In the genomic region with DNA sequence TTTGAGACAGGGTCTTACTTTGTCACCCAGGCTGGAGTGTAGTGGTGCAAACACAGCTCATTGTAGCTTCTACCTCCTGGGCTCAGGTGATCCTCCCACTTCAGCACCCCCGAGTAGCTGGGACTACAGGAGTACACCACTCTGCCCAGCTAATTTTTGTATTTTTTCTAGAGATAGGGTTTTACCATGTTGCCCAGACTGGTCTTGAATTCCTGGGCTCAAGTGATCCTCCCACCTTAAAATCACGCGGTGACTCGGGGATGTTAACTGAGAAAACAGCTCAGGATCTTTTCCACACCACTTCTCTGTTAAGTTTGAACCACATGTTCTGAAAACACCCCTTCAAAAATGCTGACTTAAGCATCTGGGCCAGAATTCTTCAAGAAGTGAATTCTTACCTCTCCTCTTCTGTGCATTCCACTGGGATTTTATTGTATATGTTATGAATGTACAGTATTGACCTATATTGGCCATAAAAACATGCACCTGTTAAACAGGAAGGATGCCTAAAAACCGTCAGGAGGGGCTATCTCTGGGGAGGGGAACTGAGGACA, we compare ENCODE assay signal across 15 cellular contexts.
A peak's percentile ranks its signal among the peaks of the same experiment; 100 is the strongest.
DNase-seq lines count a peak whose midpoint lies in the region; ATAC-seq and TF ChIP-seq lines count a peak whose summit lies in the region.
"Had no signal": no experiment of that assay in that cellular context is flagged by ENCODE, and none has a peak within 500 bp of the region (broad histone marks: within the 10 kb centered on the region; RNA-seq: fewer than 3 reads in every experiment).

No MANE protein-coding gene starts in this region.

- peak overlapping the region; percentile 31 for H3K4me3 Mint-ChIP-seq in natural killer cell
- no peak overlapping the region for H3K4me3 Mint-ChIP-seq in natural killer cell treated with Interleukin-12 subunit alpha and Interleukin-12 subunit beta and Interleukin-15 and Interleukin-18, amount 100 ng/mL, for 72 hours
- H3K4me3 Mint-ChIP-seq in WTC11: no peak overlapping the region
- no peak overlapping the region for H3K4me3 Mint-ChIP-seq in mesothelial cell of epicardium
- H3K4me3 Mint-ChIP-seq in MCF 10A (ENCODE audit: unreplicated experiment): no peak overlapping the region
- H3K4me3 Mint-ChIP-seq: B cell; CD8-positive, alpha-beta T cell; H9 had no signal

- ATAC-seq in natural killer cell: no peak
- ATAC-seq in natural killer cell treated with Interleukin-12 subunit alpha and Interleukin-12 subunit beta and Interleukin-15 and Interleukin-18, amount 100 ng/mL, for 72 hours: no peak
- no peak for ATAC-seq in WTC11
- ATAC-seq: CD8-positive, alpha-beta T cell had no signal

- no peak overlapping the region for H3K9ac ChIP-seq in smooth muscle cell (ENCODE audit: low read depth)

- POLR2A ChIA-PET in WTC11 (lab: Charles Lee) (no interaction called here), MCF 10A (lab: Yijun Ruan, JAX) (interaction anchor here (1.2 to 1.8 kb wide), 2 partner anchors 15 to 21 kb away, joined by 3 to 7 read pairs; no protein-coding TSS in a partner anchor)

- H3K27ac Mint-ChIP-seq in natural killer cell (no peak overlapping the region), WTC11 (0 out of 2 replicates have a peak overlapping the region, but pooled peaks have one; percentile 8), mesothelial cell of epicardium (peak overlapping the region; percentile 25), MCF 10A (ENCODE audit: low read depth, unreplicated experiment) (no peak overlapping the region)
- no peak overlapping the region for H3K27ac Mint-ChIP-seq in natural killer cell treated with Interleukin-12 subunit alpha and Interleukin-12 subunit beta and Interleukin-15 and Interleukin-18, amount 100 ng/mL, for 72 hours
- H3K27ac Mint-ChIP-seq: B cell; CD8-positive, alpha-beta T cell had no signal

- BruUV-seq in MCF 10A (replicated peaks; lab: Mats Ljungman, UMichigan): no TSS peak

- WGBS in smooth muscle cell (ENCODE audit: low lambda C conversion rate): 79% methylated on average over 5 of the region's 5 CpGs

- no peaks in the 10 kb centered on the region for H3K27me3 Mint-ChIP-seq in natural killer cell (ENCODE audit: low read depth in 2 of 2)
- H3K27me3 Mint-ChIP-seq in natural killer cell treated with Interleukin-12 subunit alpha and Interleukin-12 subunit beta and Interleukin-15 and Interleukin-18, amount 100 ng/mL, for 72 hours: no peaks in the 10 kb centered on the region
- no peaks in the 10 kb centered on the region; the same call in 1 of the 2 replicates for H3K27me3 Mint-ChIP-seq in WTC11 (ENCODE audit: low read depth)
- H3K27me3 Mint-ChIP-seq in mesothelial cell of epicardium (ENCODE audit: low read depth): no peaks in the 10 kb centered on the region
- no peaks in the 10 kb centered on the region for H3K27me3 Mint-ChIP-seq in MCF 10A (ENCODE audit: insufficient read depth, unreplicated experiment)
- H3K27me3 Mint-ChIP-seq: B cell had no signal

- H3K9me3 Mint-ChIP-seq in natural killer cell: no peaks in the 10 kb centered on the region
- no peaks in the 10 kb centered on the region for H3K9me3 Mint-ChIP-seq in natural killer cell treated with Interleukin-12 subunit alpha and Interleukin-12 subunit beta and Interleukin-15 and Interleukin-18, amount 100 ng/mL, for 72 hours
- no peaks in the 10 kb centered on the region for H3K9me3 Mint-ChIP-seq in WTC11
- no peaks in the 10 kb centered on the region for H3K9me3 Mint-ChIP-seq in mesothelial cell of epicardium
- H3K9me3 Mint-ChIP-seq in MCF 10A (ENCODE audit: unreplicated experiment): no peaks in the 10 kb centered on the region
- H3K9me3 Mint-ChIP-seq: CD8-positive, alpha-beta T cell; H9 had no signal

- CTCF ChIA-PET in WTC11 (lab: Charles Lee): interaction anchor here (1.0 kb wide), 1 partner anchor 58 kb away, joined by 3 read pairs; no protein-coding TSS in a partner anchor
- CTCF ChIA-PET in MCF 10A (lab: Yijun Ruan, JAX): interaction anchor here (0.5 to 1.8 kb wide), 2 partner anchors 15 to 452 kb away, joined by 3 to 8 read pairs; no protein-coding TSS in a partner anchor

- DNase-seq in natural killer cell (no peak), WTC11 (ENCODE audit: low spot score) (no peak), mesothelial cell of epicardium (ENCODE audit: low spot score in 2 of 2, unreplicated experiment in 2 of 2) (no peak), smooth muscle cell (lab: John Stamatoyannopoulos, UW; ENCODE audit: unreplicated experiment) (no peak), MCF 10A (ENCODE audit: unreplicated experiment) (no peak), posterior cingulate gyrus (no peak)
- no peak for DNase-seq in natural killer cell treated with Interleukin-12 subunit alpha and Interleukin-12 subunit beta and Interleukin-15 and Interleukin-18, amount 100 ng/mL, for 72 hours (ENCODE audit: low spot score)
- DNase-seq: Caco-2; CD8-positive, alpha-beta T cell; DND-41; GDM1; GOT3; H9 had no signal

- H3K27ac ChIP-seq in smooth muscle cell (ENCODE audit: low read depth): no peak overlapping the region
- H3K27ac ChIP-seq: C4-2B had no signal

- no peaks in the 10 kb centered on the region for H4K20me1 ChIP-seq in smooth muscle cell (ENCODE audit: low read depth)

- H3K36me3 ChIP-seq in smooth muscle cell (ENCODE audit: low read depth): no peaks in the 10 kb centered on the region

- no peaks in the 10 kb centered on the region for H3K79me2 ChIP-seq in smooth muscle cell (ENCODE audit: low read depth)

- intact Hi-C loops in natural killer cell (cut with micrococcal nuclease) (no loop called here), MCF 10A (cut with micrococcal nuclease) (no loop called here), posterior cingulate gyrus (cut with DNase I) (no loop called here)

- no peaks in the 10 kb centered on the region for H3K9me3 ChIP-seq in smooth muscle cell (replicated peaks; ENCODE audit: low read depth)
- H3K9me3 ChIP-seq: Caco-2 had no signal

- no peaks in the 10 kb centered on the region for H3F3A ChIP-seq in smooth muscle cell (ENCODE audit: low read depth)

- H3K36me3 Mint-ChIP-seq in natural killer cell: peaks cover 13% of the 10 kb centered on the region
- peaks cover 30% of the 10 kb centered on the region for H3K36me3 Mint-ChIP-seq in natural killer cell treated with Interleukin-12 subunit alpha and Interleukin-12 subunit beta and Interleukin-15 and Interleukin-18, amount 100 ng/mL, for 72 hours
- H3K36me3 Mint-ChIP-seq in WTC11: no peaks in the 10 kb centered on the region
- no peaks in the 10 kb centered on the region for H3K36me3 Mint-ChIP-seq in mesothelial cell of epicardium
- H3K36me3 Mint-ChIP-seq in MCF 10A (ENCODE audit: insufficient read depth, unreplicated experiment): no peaks in the 10 kb centered on the region

- peaks cover 50 to 55% of the 10 kb centered on the region in 2 donors for H3K4me1 Mint-ChIP-seq in natural killer cell
- H3K4me1 Mint-ChIP-seq in natural killer cell treated with Interleukin-12 subunit alpha and Interleukin-12 subunit beta and Interleukin-15 and Interleukin-18, amount 100 ng/mL, for 72 hours (ENCODE audit: low read depth in 2 of 2): peaks cover 47 to 50% of the 10 kb centered on the region in 2 donors
- peaks cover 9% of the 10 kb centered on the region for H3K4me1 Mint-ChIP-seq in WTC11
- peaks cover 7% of the 10 kb centered on the region for H3K4me1 Mint-ChIP-seq in mesothelial cell of epicardium
- peaks cover 10% of the 10 kb centered on the region for H3K4me1 Mint-ChIP-seq in MCF 10A (ENCODE audit: insufficient read depth, unreplicated experiment)

- TF ChIP-seq CTCF in natural killer cell (IDR thresholded peaks at IDR 0.05) (no peak), WTC11 (IDR thresholded peaks at IDR 0.05) (no peak), mesothelial cell of epicardium (IDR thresholded peaks at IDR 0.05; ENCODE audit: unreplicated experiment) (no peak), smooth muscle cell (IDR thresholded peaks at IDR 0.05; ENCODE audit: borderline replicate concordance, insufficient read depth, poor library complexity, severe bottlenecking) (no peak), MCF 10A (IDR thresholded peaks at IDR 0.05; ENCODE audit: unreplicated experiment) (no peak)

- peaks cover 4% of the 10 kb centered on the region for H3K4me1 ChIP-seq in smooth muscle cell (ENCODE audit: low read depth)

- no peaks in the 10 kb centered on the region for H3K27me3 ChIP-seq in smooth muscle cell (ENCODE audit: low read depth)

- no peak overlapping the region for H2AFZ ChIP-seq in smooth muscle cell (ENCODE audit: low read depth)

- no peak overlapping the region for H3K4me2 ChIP-seq in smooth muscle cell

- H3K4me3 ChIP-seq in smooth muscle cell: no peak overlapping the region

TF ChIP-seq in WTC11, 78 proteins besides CTCF, POLR2A, EP300 and RAD21:
- TF ChIP-seq ZNF396 (CRISPR knock-in tag; IDR thresholded peaks at IDR 0.05; ENCODE audit: borderline replicate concordance) (no peak), ZBTB21 (CRISPR knock-in tag; IDR thresholded peaks at IDR 0.05; ENCODE audit: borderline replicate concordance) (no peak), SP1 (CRISPR knock-in tag; conservative IDR thresholded peaks at IDR 0.05) (no peak), JAZF1 (CRISPR knock-in tag; IDR thresholded peaks at IDR 0.05) (no peak)

Comparison
In these comparisons a context has a peak if more than half of its experiments do, and no peak if none do; other contexts are left out.
1. H3K27ac Mint-ChIP-seq: peak in WTC11 (single experiment) and mesothelial cell of epicardium (single experiment); none in natural killer cell (0 of 2), natural killer cell treated with Interleukin-12 subunit alpha and Interleukin-12 subunit beta and Interleukin-15 and Interleukin-18, amount 100 ng/mL, for 72 hours (0 of 2) and MCF 10A (single experiment).